In genomic region chr13:23741879-23742510, GRCh38 we compare ENCODE assay signal across 13 cellular contexts.
DNase-seq lines count a peak whose midpoint lies in the region; ATAC-seq, FAIRE-seq and TF ChIP-seq lines count a peak whose summit lies in the region.
"Had no signal": no experiment of that assay in that cellular context is flagged by ENCODE, and none has a peak within 500 bp of the region (broad histone marks: within the 10 kb centered on the region; RNA-seq: fewer than 3 reads in every experiment).

No MANE protein-coding gene starts in this region.

- no peak overlapping the region for H2AFZ ChIP-seq in SU-DHL-6 (ENCODE audit: low read depth, low read length, severe bottlenecking)
- H2AFZ ChIP-seq: parathyroid adenoma had no signal

- H3K9me2 ChIP-seq in SU-DHL-6 (replicated peaks; ENCODE audit: insufficient read depth, low read length), result no peaks in the 10 kb centered on the region

- H3F3A ChIP-seq in SU-DHL-6 (ENCODE audit: insufficient read depth), result no peaks in the 10 kb centered on the region

- intact Hi-C loops in kidney (cut with DNase I) (no loop called here), posterior cingulate gyrus (cut with DNase I) (no loop called here)

- no peaks in the 10 kb centered on the region for H3K4me1 ChIP-seq in kidney (ENCODE audit: control insufficient read depth in 1 of 2, insufficient read depth in 1 of 2, low read depth in 1 of 2, low read length in 2 of 2)
- H3K4me1 ChIP-seq: parathyroid adenoma had no signal

- ATAC-seq in activated naive CD4-positive, alpha-beta T cell treated with anti-CD3 and anti-CD28 coated beads, Interleukin-2, amount 50 U/mL, for 72 hours, result no peak
- no peak for ATAC-seq in GM18517 (IDR thresholded peaks at IDR 0.05; ENCODE audit: unreplicated experiment)

- no peak for FAIRE-seq in kidney (lab: Jason Lieb, UNC)
- FAIRE-seq: GM12892 had no signal

- H3K27me3 ChIP-seq in SU-DHL-6 (ENCODE audit: low read length), result no peaks in the 10 kb centered on the region

- H3K27ac Mint-ChIP-seq in activated naive CD4-positive, alpha-beta T cell treated with anti-CD3 and anti-CD28 coated beads, Interleukin-2, amount 50 U/mL, for 72 hours, result no peak overlapping the region
- H3K27ac Mint-ChIP-seq: activated naive CD8-positive, alpha-beta T cell treated with anti-CD3 and anti-CD28 coated beads for 36 hours had no signal

- H3K9ac ChIP-seq in SU-DHL-6 (ENCODE audit: low read length) (no peak overlapping the region), kidney (ENCODE audit: low read length in 2 of 2) (no peak overlapping the region)
- H3K9ac ChIP-seq: parathyroid adenoma had no signal

- TF ChIP-seq CTCF in GM20000 (IDR thresholded peaks at IDR 0.05; ENCODE audit: extremely low read depth, missing control alignments) (peak; percentile 37), SU-DHL-6 (IDR thresholded peaks at IDR 0.05; ENCODE audit: insufficient read depth, low read length, poor library complexity, severe bottlenecking) (peak; percentile 36), kidney (IDR thresholded peaks at IDR 0.05; ENCODE audit: borderline replicate concordance, extremely low read depth, insufficient read depth) (peak; percentile 26)

- H3K27ac ChIP-seq in SU-DHL-6 (ENCODE audit: low read depth, low read length) (no peak overlapping the region), kidney (ENCODE audit: low read depth in 2 of 2, low read length in 2 of 2) (no peak overlapping the region)
- H3K27ac ChIP-seq: parathyroid adenoma had no signal

- no peaks in the 10 kb centered on the region for H3K9me3 Mint-ChIP-seq in activated naive CD4-positive, alpha-beta T cell treated with anti-CD3 and anti-CD28 coated beads, Interleukin-2, amount 50 U/mL, for 72 hours
- H3K9me3 Mint-ChIP-seq: activated naive CD8-positive, alpha-beta T cell treated with anti-CD3 and anti-CD28 coated beads for 36 hours had no signal

- no peaks in the 10 kb centered on the region for H3K9me3 ChIP-seq in SU-DHL-6 (ENCODE audit: insufficient read depth, low read length)
- H3K9me3 ChIP-seq in kidney (ENCODE audit: control insufficient read depth in 1 of 2, low read length in 2 of 2), result no peaks in the 10 kb centered on the region

- H3K36me3 ChIP-seq in SU-DHL-6 (ENCODE audit: low read length) (no peaks in the 10 kb centered on the region), kidney (ENCODE audit: control insufficient read depth in 1 of 2, insufficient read depth in 2 of 2, low read length in 2 of 2) (no peaks in the 10 kb centered on the region)

- no peaks in the 10 kb centered on the region for H3K36me3 Mint-ChIP-seq in activated naive CD4-positive, alpha-beta T cell treated with anti-CD3 and anti-CD28 coated beads, Interleukin-2, amount 50 U/mL, for 72 hours
- H3K36me3 Mint-ChIP-seq: activated naive CD8-positive, alpha-beta T cell treated with anti-CD3 and anti-CD28 coated beads for 36 hours had no signal

- no peaks in the 10 kb centered on the region for H4K20me1 ChIP-seq in SU-DHL-6 (ENCODE audit: low read depth, low read length)

- no peak overlapping the region for H3K4me2 ChIP-seq in SU-DHL-6 (ENCODE audit: low read depth, low read length, poor library complexity, severe bottlenecking)

- no peaks in the 10 kb centered on the region for H3K79me2 ChIP-seq in SU-DHL-6 (ENCODE audit: insufficient read depth, low read length)
- H3K79me2 ChIP-seq: parathyroid adenoma had no signal

- peak; percentile 28 for DNase-seq in AG20443 (ENCODE audit: low spot score)
- DNase-seq in GM20000 (ENCODE audit: low spot score), result no peak
- DNase-seq in kidney, result no peak
- no peak for DNase-seq in NCI-H345 (lab: John Stamatoyannopoulos, UW)
- no peak for DNase-seq in activated naive CD4-positive, alpha-beta T cell treated with anti-CD3 and anti-CD28 coated beads, Interleukin-2, amount 50 U/mL, for 72 hours (ENCODE audit: low spot score in 2 of 2)
- DNase-seq in posterior cingulate gyrus, result no peak
- DNase-seq: activated naive CD8-positive, alpha-beta T cell treated with anti-CD3 and anti-CD28 coated beads for 36 hours; HCEC 1CT; Kasumi-1 had no signal

- H3K4me3 ChIP-seq in SU-DHL-6 (ENCODE audit: insufficient read depth, low read length, poor library complexity, severe bottlenecking) (no peak overlapping the region), kidney (ENCODE audit: low read length in 2 of 2) (no peak overlapping the region)
